In the genomic region with DNA sequence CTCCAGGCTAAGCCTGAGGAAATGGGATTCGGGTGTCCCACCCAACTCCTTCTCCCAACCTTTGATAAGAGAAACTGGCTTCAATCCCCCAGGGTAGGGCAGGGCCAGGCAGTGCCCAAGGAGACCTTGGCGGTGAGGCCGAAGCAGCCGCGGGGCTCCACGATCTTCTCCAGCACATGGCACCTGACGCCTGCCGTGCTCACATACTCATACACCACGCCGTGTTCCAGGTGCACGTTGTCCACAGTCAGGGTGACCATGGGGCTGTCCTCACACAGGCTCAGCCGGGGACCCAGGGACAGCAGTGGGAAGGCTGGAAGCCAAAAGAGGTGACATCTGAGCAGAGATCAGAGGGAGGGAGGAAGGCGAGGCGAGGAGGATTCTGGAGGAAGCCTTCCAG, we compare ENCODE assay signal across 15 cellular contexts.
"Had no signal": no experiment of that assay in that cellular context is flagged by ENCODE, and none has a peak within 500 bp of the region (broad histone marks: within the 10 kb centered on the region; RNA-seq: fewer than 3 reads in every experiment).

No MANE protein-coding gene starts in this region.

- H2AFZ ChIP-seq: neural progenitor cell had no signal

- H3K27me3 ChIP-seq: neural progenitor cell, right atrium auricular region, stomach, testis, upper lobe of left lung had no signal

- DNase-seq: activated CD4-positive, CD25-positive, alpha-beta regulatory T cell treated with anti-CD3 and anti-CD28 coated beads, Interleukin-2, amount 50 U/mL, for 72 hours; activated naive CD4-positive, alpha-beta T cell treated with anti-CD3 and anti-CD28 coated beads for 36 hours; activated T-cell treated with anti-CD3 and anti-CD28 coated beads for 4 hours; head of caudate nucleus; stomach; T-helper 2 cell; testis; upper lobe of left lung had no signal

- H3K4me1 Mint-ChIP-seq: activated T-helper 17 cell treated with anti-CD3 and anti-CD28 coated beads, Interleukin-2, amount 50 U/mL, for 72 hours; brain; neural progenitor cell had no signal

- H3K4me2 ChIP-seq: neural progenitor cell had no signal

- H3K27me3 Mint-ChIP-seq: activated T-helper 17 cell treated with anti-CD3 and anti-CD28 coated beads, Interleukin-2, amount 50 U/mL, for 72 hours; brain had no signal

- H3K4me3 ChIP-seq: neural progenitor cell, prostate gland, right atrium auricular region, stomach, testis, upper lobe of left lung had no signal

- H3K4me3 Mint-ChIP-seq: activated naive CD4-positive, alpha-beta T cell treated with anti-CD3 and anti-CD28 coated beads for 36 hours; activated T-helper 17 cell treated with anti-CD3 and anti-CD28 coated beads, Interleukin-2, amount 50 U/mL, for 72 hours; brain; neural progenitor cell had no signal

- H3K36me3 ChIP-seq: neural progenitor cell, prostate gland had no signal

- H3K9me3 Mint-ChIP-seq: activated naive CD4-positive, alpha-beta T cell treated with anti-CD3 and anti-CD28 coated beads for 36 hours; activated T-helper 17 cell treated with anti-CD3 and anti-CD28 coated beads, Interleukin-2, amount 50 U/mL, for 72 hours; brain; neural progenitor cell had no signal

- H3K4me1 ChIP-seq: neural progenitor cell, prostate gland, stomach, upper lobe of left lung had no signal

- H3K27ac Mint-ChIP-seq: activated naive CD4-positive, alpha-beta T cell treated with anti-CD3 and anti-CD28 coated beads for 36 hours; activated T-helper 17 cell treated with anti-CD3 and anti-CD28 coated beads, Interleukin-2, amount 50 U/mL, for 72 hours; brain; neural progenitor cell had no signal

- ATAC-seq: activated T-helper 17 cell treated with anti-CD3 and anti-CD28 coated beads, Interleukin-2, amount 50 U/mL, for 72 hours; left lobe of liver had no signal

- H3K9ac ChIP-seq: neural progenitor cell had no signal

- H3K27ac ChIP-seq: neural progenitor cell, prostate gland, right atrium auricular region, stomach, testis, upper lobe of left lung, VCaP had no signal

- H3K9me3 ChIP-seq: prostate gland, right atrium auricular region, stomach, testis, upper lobe of left lung had no signal
